ENCODE assay signal across 21 cellular contexts in the genomic region with DNA sequence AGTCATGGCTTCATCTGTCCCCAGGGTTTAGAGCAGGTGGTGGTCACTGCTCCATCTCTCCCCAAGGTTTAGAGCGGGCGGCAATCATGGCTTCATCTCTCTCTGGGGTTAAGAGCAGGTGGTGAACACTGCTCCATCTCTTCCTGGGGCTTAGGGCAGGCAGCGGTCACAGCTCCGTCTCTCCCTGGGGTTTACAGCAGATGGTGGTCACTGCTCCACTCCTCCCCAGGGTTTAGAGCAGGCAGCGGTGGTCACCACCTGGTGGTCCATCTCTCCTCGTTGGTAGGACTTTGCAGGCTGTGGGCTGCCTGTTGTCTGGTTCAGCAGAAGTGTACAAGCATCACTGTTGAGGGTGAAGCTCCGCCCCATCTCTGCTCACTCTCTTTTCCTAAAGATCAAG.
"Had no signal": no experiment of that assay in that cellular context is flagged by ENCODE, and none has a peak within 500 bp of the region (broad histone marks: within the 10 kb centered on the region; RNA-seq: fewer than 3 reads in every experiment).

No MANE protein-coding gene starts in this region.

- H3K27ac ChIP-seq: KMS-11, SJSA1, SK-N-MC had no signal

- H3K4me3 ChIP-seq: K562, SJSA1, SK-N-MC had no signal

- ATAC-seq: K562 had no signal

- DNase-seq: Kasumi-1, MM.1S, NCI-H1092 treated with DMSO at 0.1 percent for 48 hours, NCI-H1436, NCI-H187, NCI-H2029, NCI-H2081 treated with DMSO at 0.1 percent for 48 hours, NCI-H2171, NCI-H226, NCI-H446 treated with DMSO at 0.1 percent for 48 hours, NCI-H524, NCI-H69, NCI-H774, Right ventricle myocardium superior, RPMI8226, SIG-M5 had no signal

- H3K27ac Mint-ChIP-seq: IgD-negative memory B cell had no signal

- H3K4me2 ChIP-seq: KMS-11 had no signal

- H3K36me3 ChIP-seq: SJSA1 had no signal

- H3K9ac ChIP-seq: KMS-11 had no signal
